ENCODE assay signal across 8 cellular contexts in the genomic region with DNA sequence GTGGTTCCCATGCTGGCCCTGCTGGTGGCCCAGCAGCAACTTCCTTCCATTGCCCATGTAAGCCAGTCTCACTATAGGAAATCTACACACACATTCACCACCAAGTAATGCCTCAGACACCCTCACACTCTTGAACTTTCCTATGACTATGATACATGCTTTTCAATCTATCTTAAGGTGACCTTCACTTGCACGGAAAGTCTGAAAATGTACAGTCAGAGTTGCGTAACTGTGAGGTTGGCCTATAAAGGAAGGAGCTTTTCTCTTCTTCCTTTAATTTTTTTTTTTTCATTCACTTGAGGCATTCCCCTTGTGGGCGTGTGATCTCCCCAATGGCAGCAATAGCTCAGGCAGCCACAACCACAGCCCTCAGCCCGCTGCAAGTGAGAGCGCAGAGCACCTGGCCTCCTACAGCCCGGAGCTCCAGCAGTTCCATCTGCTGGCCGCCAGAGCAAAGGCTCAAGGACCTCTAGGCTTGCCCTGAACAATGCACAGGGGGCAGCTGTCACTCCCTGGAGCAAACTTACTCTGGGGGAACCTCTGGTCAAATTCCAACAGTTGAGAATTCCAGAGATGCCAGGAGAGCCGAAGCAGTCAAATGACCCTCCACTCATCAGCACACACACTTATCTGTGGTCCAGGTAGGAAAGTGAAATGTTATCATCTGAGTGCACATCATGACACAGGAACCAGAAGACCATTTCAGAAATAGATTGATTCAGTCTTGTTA.
A peak's percentile ranks its signal among the peaks of the same experiment; 100 is the strongest.
DNase-seq lines count a peak whose midpoint lies in the region; ATAC-seq, FAIRE-seq and TF ChIP-seq lines count a peak whose summit lies in the region.

No MANE protein-coding gene starts in this region.

- no peaks in the 10 kb centered on the region for H3K79me2 ChIP-seq in K562 (ENCODE audit: control insufficient read depth, insufficient read depth, low read length)

- no peaks in the 10 kb centered on the region for H3K9me3 ChIP-seq in K562 (replicated peaks; ENCODE audit: control insufficient read depth, insufficient read depth, low read depth, low read length)
- H3K9me3 ChIP-seq in breast epithelium = peaks cover 0 to 4% of the 10 kb centered on the region in 2 donors

- H4K20me1 ChIP-seq in K562 (replicated peaks; ENCODE audit: control insufficient read depth, insufficient read depth, low read length) = no peaks in the 10 kb centered on the region

- H3K36me3 ChIP-seq in K562 (ENCODE audit: control insufficient read depth, insufficient read depth, low read length) (no peaks in the 10 kb centered on the region), breast epithelium (no peaks in the 10 kb centered on the region)

- H3K4me3 ChIP-seq in K562 = no peak overlapping the region
- no peak overlapping the region for H3K4me3 ChIP-seq in breast epithelium

- H3K9ac ChIP-seq in K562 (ENCODE audit: insufficient read depth in 1 of 2, low read depth in 2 of 2, low read length in 2 of 2) = no peak overlapping the region

- ATAC-seq in GM19043 (IDR thresholded peaks at IDR 0.05; ENCODE audit: low read depth, unreplicated experiment) = peak; percentile 95
- peak; percentile 95 for ATAC-seq in HG03066 (IDR thresholded peaks at IDR 0.05; ENCODE audit: low read depth, unreplicated experiment)
- peak; percentile 78 for ATAC-seq in K562

- H3K4me2 ChIP-seq in K562 (ENCODE audit: insufficient read depth, low read length) = no peak overlapping the region

- H3K4me1 ChIP-seq in K562 (replicated peaks in 1 of 2; ENCODE audit: control insufficient read depth in 2 of 2, insufficient read depth in 2 of 2, low read length in 2 of 2) = no peaks in the 10 kb centered on the region
- no peaks in the 10 kb centered on the region for H3K4me1 ChIP-seq in breast epithelium

- CTCF ChIA-PET in K562 (lab: Yijun Ruan, JAX; ENCODE audit: low intra/inter-chr PET ratio) = no interaction called here

- intact Hi-C loops in K562 (cut with micrococcal nuclease) = no loop called here
- intact Hi-C loops in breast epithelium (cut with DNase I; ENCODE audit: low total_unique reads) = no loop called here

- no peak for TF ChIP-seq EP300 in K562 (IDR thresholded peaks at IDR 0.05; ENCODE audit: low read length)

- no peaks in the 10 kb centered on the region for H3K9me1 ChIP-seq in K562 (ENCODE audit: control insufficient read depth, insufficient read depth, low read length)

- H3K27ac ChIP-seq in K562 (ENCODE audit: extremely low read depth, low read depth, low read length) = no peak overlapping the region
- no peak overlapping the region for H3K27ac ChIP-seq in breast epithelium

- no peak for FAIRE-seq in K562 (lab: Jason Lieb, UNC)

- POLR2A ChIA-PET in K562 (lab: Yijun Ruan, JAX) = interaction anchor here (0.7 kb wide), 1 partner anchor 16 kb away, joined by 3 read pairs; no protein-coding TSS in a partner anchor

- peak in 4 of 5 experiments; percentile 36 to 79 (median 74) for DNase-seq in T-helper 2 cell
- no peak for DNase-seq in K562 (ENCODE audit: extremely low read depth in 1 of 4, low spot score in 3 of 4)
- peak; percentile 75 for DNase-seq in stimulated activated CD4-positive, alpha-beta T cell treated with anti-CD3 and anti-CD28 coated beads, Interleukin-2, amount 100 ng/mL, for 4 hours (ENCODE audit: low read depth)
- DNase-seq in NCI-H2081 treated with DMSO at 0.1 percent for 48 hours (lab: John Stamatoyannopoulos, UW) = no peak
- no peak for DNase-seq in 8988T
- no peak for DNase-seq in breast epithelium (ENCODE audit: low spot score in 2 of 2)

- in situ Hi-C loops in K562 (cut with MboI) = no loop called here

- WGBS in K562 (ENCODE audit: insufficient coverage, low coverage, missing lambda C conversion rate) = 2% methylated on average over 7 of the region's 8 CpGs

- no peak for TF ChIP-seq POLR2A in K562 (conservative IDR thresholded peaks at IDR 0.05)
- TF ChIP-seq POLR2A in breast epithelium (IDR thresholded peaks at IDR 0.05) = no peak

- H2AFZ ChIP-seq in K562 (ENCODE audit: low read depth, low read length) = no peak overlapping the region

- no peak for TF ChIP-seq RAD21 in K562 (CRISPR knock-in tag; conservative IDR thresholded peaks at IDR 0.05 in 1 of 2, IDR thresholded peaks at IDR 0.05 in 1 of 2)

- H3K27me3 ChIP-seq in K562 (ENCODE audit: control insufficient read depth in 2 of 2, insufficient read depth in 2 of 2, low read length in 2 of 2) (no peaks in the 10 kb centered on the region), breast epithelium (no peaks in the 10 kb centered on the region)

- BruUV-seq in K562 (replicated peaks; lab: Mats Ljungman, UMichigan) = no TSS peak

- TF ChIP-seq CTCF in K562 (IDR thresholded peaks at IDR 0.05 in 2 of 3, conservative IDR thresholded peaks at IDR 0.05 in 1 of 3; ENCODE audit: insufficient read depth in 2 of 3, low read depth in 1 of 3, low read length in 3 of 3) (no peak), breast epithelium (IDR thresholded peaks at IDR 0.05) (no peak)

TF ChIP-seq in K562, 482 proteins besides CTCF, POLR2A, EP300 and RAD21 (continues in another document):
- TF ChIP-seq TEAD2 (tag; IDR thresholded peaks at IDR 0.05) (no peak), MED1 (CRISPR knock-in tag; IDR thresholded peaks at IDR 0.05; ENCODE audit: borderline replicate concordance) (no peak), KLF13 (tag; IDR thresholded peaks at IDR 0.05; ENCODE audit: borderline replicate concordance, low read depth) (no peak), TRIM28 (IDR thresholded peaks at IDR 0.05) (no peak), PCBP1 (IDR thresholded peaks at IDR 0.05; ENCODE audit: low read depth, low read length, poor library complexity, severe bottlenecking) (no peak), MTA1 (IDR thresholded peaks at IDR 0.05; ENCODE audit: borderline replicate concordance) (no peak), SMC3 (conservative IDR thresholded peaks at IDR 0.05; ENCODE audit: insufficient read depth, low read depth, low read length) (no peak), NR1H2 (CRISPR knock-in tag; IDR thresholded peaks at IDR 0.05) (no peak), ZNF12 (CRISPR knock-in tag; IDR thresholded peaks at IDR 0.05) (no peak)
- TF ChIP-seq, protein P1, sequence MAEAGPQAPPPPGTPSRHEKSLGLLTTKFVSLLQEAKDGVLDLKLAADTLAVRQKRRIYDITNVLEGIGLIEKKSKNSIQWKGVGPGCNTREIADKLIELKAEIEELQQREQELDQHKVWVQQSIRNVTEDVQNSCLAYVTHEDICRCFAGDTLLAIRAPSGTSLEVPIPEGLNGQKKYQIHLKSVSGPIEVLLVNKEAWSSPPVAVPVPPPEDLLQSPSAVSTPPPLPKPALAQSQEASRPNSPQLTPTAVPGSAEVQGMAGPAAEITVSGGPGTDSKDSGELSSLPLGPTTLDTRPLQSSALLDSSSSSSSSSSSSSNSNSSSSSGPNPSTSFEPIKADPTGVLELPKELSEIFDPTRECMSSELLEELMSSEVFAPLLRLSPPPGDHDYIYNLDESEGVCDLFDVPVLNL (CRISPR knock-in tag; IDR thresholded peaks at IDR 0.05; ENCODE audit: low read depth) = no peak
- TF ChIP-seq, protein P2, sequence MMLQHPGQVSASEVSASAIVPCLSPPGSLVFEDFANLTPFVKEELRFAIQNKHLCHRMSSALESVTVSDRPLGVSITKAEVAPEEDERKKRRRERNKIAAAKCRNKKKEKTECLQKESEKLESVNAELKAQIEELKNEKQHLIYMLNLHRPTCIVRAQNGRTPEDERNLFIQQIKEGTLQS (IDR thresholded peaks at IDR 0.05) = no peak
- TF ChIP-seq, protein P2 (CRISPR knock-in tag; conservative IDR thresholded peaks at IDR 0.05) = no peak
- TF ChIP-seq, protein P3, sequence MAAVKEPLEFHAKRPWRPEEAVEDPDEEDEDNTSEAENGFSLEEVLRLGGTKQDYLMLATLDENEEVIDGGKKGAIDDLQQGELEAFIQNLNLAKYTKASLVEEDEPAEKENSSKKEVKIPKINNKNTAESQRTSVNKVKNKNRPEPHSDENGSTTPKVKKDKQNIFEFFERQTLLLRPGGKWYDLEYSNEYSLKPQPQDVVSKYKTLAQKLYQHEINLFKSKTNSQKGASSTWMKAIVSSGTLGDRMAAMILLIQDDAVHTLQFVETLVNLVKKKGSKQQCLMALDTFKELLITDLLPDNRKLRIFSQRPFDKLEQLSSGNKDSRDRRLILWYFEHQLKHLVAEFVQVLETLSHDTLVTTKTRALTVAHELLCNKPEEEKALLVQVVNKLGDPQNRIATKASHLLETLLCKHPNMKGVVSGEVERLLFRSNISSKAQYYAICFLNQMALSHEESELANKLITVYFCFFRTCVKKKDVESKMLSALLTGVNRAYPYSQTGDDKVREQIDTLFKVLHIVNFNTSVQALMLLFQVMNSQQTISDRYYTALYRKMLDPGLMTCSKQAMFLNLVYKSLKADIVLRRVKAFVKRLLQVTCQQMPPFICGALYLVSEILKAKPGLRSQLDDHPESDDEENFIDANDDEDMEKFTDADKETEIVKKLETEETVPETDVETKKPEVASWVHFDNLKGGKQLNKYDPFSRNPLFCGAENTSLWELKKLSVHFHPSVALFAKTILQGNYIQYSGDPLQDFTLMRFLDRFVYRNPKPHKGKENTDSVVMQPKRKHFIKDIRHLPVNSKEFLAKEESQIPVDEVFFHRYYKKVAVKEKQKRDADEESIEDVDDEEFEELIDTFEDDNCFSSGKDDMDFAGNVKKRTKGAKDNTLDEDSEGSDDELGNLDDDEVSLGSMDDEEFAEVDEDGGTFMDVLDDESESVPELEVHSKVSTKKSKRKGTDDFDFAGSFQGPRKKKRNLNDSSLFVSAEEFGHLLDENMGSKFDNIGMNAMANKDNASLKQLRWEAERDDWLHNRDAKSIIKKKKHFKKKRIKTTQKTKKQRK (IDR thresholded peaks at IDR 0.05; ENCODE audit: borderline replicate concordance, low read depth, low read length) = no peak

Comparison
In these comparisons a context has a peak if more than half of its experiments do, and no peak if none do; other contexts are left out.
1. DNase-seq: peak in T-helper 2 cell (4 of 5) and stimulated activated CD4-positive, alpha-beta T cell treated with anti-CD3 and anti-CD28 coated beads, Interleukin-2, amount 100 ng/mL, for 4 hours (single experiment); none in K562 (0 of 4), NCI-H2081 treated with DMSO at 0.1 percent for 48 hours (single experiment), 8988T (single experiment) and breast epithelium (0 of 2).
2. Peak in every context shown above with its lines, with median percentiles within 50 percentile points of each other: ATAC-seq.